ENCODE assay signal across 8 cellular contexts in genomic region chr7:77154917-77155463, GRCh38. TPM values are rescaled to one million over a fixed set of nuclear protein-coding genes. Genes with fewer than 3 reads are reported as not detected.
A peak's percentile ranks its signal among the peaks of the same experiment; 100 is the strongest.
DNase-seq lines count a peak whose midpoint lies in the region; ATAC-seq and TF ChIP-seq lines count a peak whose summit lies in the region.
"Not testable (repeated sequence)": the region's sequence is repeated elsewhere in the genome, so short reads cannot be mapped to it uniquely, and the experiment has no call there.
"Had no signal": no experiment of that assay in that cellular context is flagged by ENCODE, and none has a peak within 500 bp of the region (broad histone marks: within the 10 kb centered on the region; RNA-seq: fewer than 3 reads in every experiment).

No MANE protein-coding gene starts in this region.

- H3K27me3 ChIP-seq in Panc1 (ENCODE audit: control insufficient read depth, insufficient read depth, low read length); mammary epithelial cell (ENCODE audit: insufficient read depth, low read length): not testable (repeated sequence)

- dilution Hi-C loops in mammary epithelial cell (cut with HindIII; ENCODE audit: low sequenced_read_pairs), result not testable (repeated sequence)

- H3K27ac ChIP-seq in Panc1 (ENCODE audit: low read length), result not testable (repeated sequence)
- peak overlapping the region; percentile 93 for H3K27ac ChIP-seq in mammary epithelial cell (ENCODE audit: insufficient read depth, low read depth, low read length)
- peak overlapping the region; percentile 67 for H3K27ac ChIP-seq in mesodermal cell (ENCODE audit: low read depth, low read length, severe bottlenecking)

- H4K20me1 ChIP-seq in mammary epithelial cell (ENCODE audit: insufficient read depth, low read length), result not testable (repeated sequence)

- 0% methylated on average over 2 of the region's 3 CpGs for WGBS in mammary epithelial cell (ENCODE audit: low coverage, missing lambda C conversion rate)
- 90% methylated on average over 1 of the region's 3 CpGs; no CpG with 5 or more reads in 1 of the 2 experiments for WGBS in mesodermal cell (ENCODE audit: insufficient coverage in 2 of 2), 2 experiments

- CTCF ChIA-PET in Panc1 (lab: Charles Lee), result not testable (repeated sequence)
- CTCF ChIA-PET in mammary epithelial cell (lab: Charles Lee; ENCODE audit: low non-redundant PET), result interaction anchor here (0.7 kb wide), 1 partner anchor 43 kb away, joined by 8 read pairs; no protein-coding TSS in a partner anchor

- not testable (repeated sequence) for H3K36me3 ChIP-seq in Panc1 (ENCODE audit: control insufficient read depth, insufficient read depth, low read length); mammary epithelial cell (ENCODE audit: insufficient read depth, low read length); mesodermal cell (ENCODE audit: control insufficient read depth, insufficient read depth, low read length)

- in situ Hi-C loops in Panc1 (cut with HindIII; ENCODE audit: low pct_unique_long_range_greater_than_20kb, low sequenced_read_pairs); mammary epithelial cell (cut with MboI; ENCODE audit: low sequenced_read_pairs in 2 of 2): not testable (repeated sequence)

- BruUV-seq in Panc1 (replicated peaks; lab: Mats Ljungman, UMichigan); mammary epithelial cell (replicated peaks; lab: Mats Ljungman, UMichigan): not testable (repeated sequence)

- ATAC-seq in GM18511 (IDR thresholded peaks at IDR 0.05; ENCODE audit: unreplicated experiment) (peak; percentile 41), GM21423 (IDR thresholded peaks at IDR 0.05; ENCODE audit: unreplicated experiment) (peak; percentile 42), HG02885 (IDR thresholded peaks at IDR 0.05; ENCODE audit: poor library complexity, unreplicated experiment) (peak; percentile 55), HG03460 (IDR thresholded peaks at IDR 0.05; ENCODE audit: unreplicated experiment) (peak; percentile 36), Panc1 (peak; percentile 73)

- H3K79me2 ChIP-seq in mammary epithelial cell (ENCODE audit: insufficient read depth, low read length), result not testable (repeated sequence)

- POLR2A ChIA-PET in Panc1 (lab: Charles Lee), result not testable (repeated sequence)

- intact Hi-C loops in Panc1 (cut with micrococcal nuclease; ENCODE audit: unreplicated experiment); mammary epithelial cell (cut with micrococcal nuclease): not testable (repeated sequence)

- H3K4me3 ChIP-seq in Panc1 (ENCODE audit: low read depth in 2 of 2, low read length in 2 of 2); mammary epithelial cell (replicated peaks in 1 of 3; ENCODE audit: insufficient read depth in 1 of 3, low read depth in 2 of 3, low read length in 3 of 3); mesodermal cell (ENCODE audit: extremely low read depth, insufficient read depth, low read length, poor library complexity, severe bottlenecking): not testable (repeated sequence)

- H3K9ac ChIP-seq in mammary epithelial cell (ENCODE audit: insufficient read depth, low read length), result peak overlapping the region; percentile 70

- peak overlapping the region; percentile 56 for H2AFZ ChIP-seq in mammary epithelial cell (ENCODE audit: low read depth, low read length)

- TF ChIP-seq CTCF in Panc1 (IDR thresholded peaks at IDR 0.05); mammary epithelial cell (conservative IDR thresholded peaks at IDR 0.05 in 1 of 2, IDR thresholded peaks at IDR 0.05 in 1 of 2; ENCODE audit: extremely low read depth in 1 of 2, insufficient read depth in 1 of 2, low read depth in 1 of 2, low read length in 2 of 2): not testable (repeated sequence)

- not testable (repeated sequence) for H3K4me2 ChIP-seq in mammary epithelial cell (ENCODE audit: insufficient read depth, low read depth, low read length)

- not testable (repeated sequence) for H3K4me1 ChIP-seq in Panc1 (ENCODE audit: control insufficient read depth, insufficient read depth, low read length); mesodermal cell (ENCODE audit: control insufficient read depth, insufficient read depth, low read length, poor library complexity, severe bottlenecking)
- peaks cover 11% of the 10 kb centered on the region for H3K4me1 ChIP-seq in mammary epithelial cell (ENCODE audit: insufficient read depth, low read length)

- DNase-seq in Panc1 (ENCODE audit: low read depth, low spot score), result not testable (repeated sequence)
- peak; percentile 58 for DNase-seq in mammary epithelial cell

- not testable (repeated sequence) for H3K9me3 ChIP-seq in Panc1 (ENCODE audit: control insufficient read depth, insufficient read depth, low read depth, low read length); mammary epithelial cell (replicated peaks; ENCODE audit: insufficient read depth, low read length); mesodermal cell (ENCODE audit: control insufficient read depth, low read length)

RNA-seq across cellular contexts. Expression of gene CCDC146, which starts 32.6 kb away (rescaled TPM):
- total RNA-seq in Panc1 (2021; ENCODE audit: unreplicated experiment) (1.2 TPM), mammary epithelial cell (1 to 10 TPM; 1.2 to 2.3 TPM)
- 1.1 TPM for polyA plus RNA-seq in Panc1 (2012; ENCODE audit: insufficient read length)
- polyA plus RNA-seq in mammary epithelial cell, result 0.48 TPM
- polyA minus RNA-seq in mammary epithelial cell, result not detected
- polyA plus RNA-seq in mesodermal cell (2013, experiment 1 of 2), result 3.0 TPM
- 3.5 TPM for polyA plus RNA-seq in mesodermal cell (2013, experiment 2 of 2)

RNA-seq across cellular contexts. Expression of gene FGL2, which starts 44.6 kb away (rescaled TPM):
- total RNA-seq in Panc1 (2021; ENCODE audit: unreplicated experiment) (not detected), mammary epithelial cell (under 1 TPM in 1 of 2 donors, not detected in 1; under 0.01 TPM)
- not detected for polyA plus RNA-seq in Panc1 (2012; ENCODE audit: insufficient read length)
- polyA plus RNA-seq in mammary epithelial cell, result 0.03 TPM
- not detected for polyA minus RNA-seq in mammary epithelial cell
- polyA plus RNA-seq in mesodermal cell (2013, experiment 1 of 2), result 0.07 TPM
- not detected for polyA plus RNA-seq in mesodermal cell (2013, experiment 2 of 2)
- total RNA-seq: Daoy had no signal
